In genomic region chr19:38375098-38375493, GRCh38 we compare ENCODE assay signal across 8 cellular contexts. TPM values are rescaled to one million over a fixed set of nuclear protein-coding genes. Genes with fewer than 3 reads are reported as not detected.
DNase-seq lines count a peak whose midpoint lies in the region; ATAC-seq, FAIRE-seq and TF ChIP-seq lines count a peak whose summit lies in the region.

No MANE protein-coding gene starts in this region.

- no peaks in the 10 kb centered on the region for H3K9me2 ChIP-seq in PC-3 (replicated peaks; ENCODE audit: low read length)

- ATAC-seq in PC-3 (no peak), GM19023 (IDR thresholded peaks at IDR 0.05; ENCODE audit: unreplicated experiment) (no peak), GM21390 (IDR thresholded peaks at IDR 0.05; ENCODE audit: unreplicated experiment) (no peak)

- dilution Hi-C loops in endothelial cell of umbilical vein (cut with MboI; ENCODE audit: extremely low pct_ligation_motif_present, low sequenced_read_pairs), result no loop called here

- intact Hi-C loops in PC-3 (cut with micrococcal nuclease) (loop anchor here (1.0 kb wide), 1 partner anchor 13 kb away; the partner anchor contains the start of genes GGN and SPRED3), endothelial cell of umbilical vein (cut with micrococcal nuclease) (loop anchor here (2.0 kb wide), 1 partner anchor 28 kb away; the partner anchor contains the start of gene FAM98C)

- H3K4me3 Mint-ChIP-seq in nephron progenitor cell, result peak overlapping the region; percentile 100

- H3K9ac ChIP-seq in PC-3 (ENCODE audit: low read length), result peak overlapping the region; percentile 97
- peak overlapping the region; percentile 95 for H3K9ac ChIP-seq in endothelial cell of umbilical vein (replicated peaks; ENCODE audit: extremely low read depth, insufficient read depth, low read length)

- peak; percentile 36 for DNase-seq in GF-D8 (lab: John Stamatoyannopoulos, UW)
- DNase-seq in PC-3, result no peak
- no peak for DNase-seq in endothelial cell of umbilical vein (ENCODE audit: low read depth, low spot score)
- DNase-seq in nephron progenitor cell, result no peak
- no peak for DNase-seq in NCI-H146 treated with DMSO at 0.1 percent for 48 hours (lab: John Stamatoyannopoulos, UW; ENCODE audit: unreplicated experiment)
- no peak for DNase-seq in NCI-H128 (lab: John Stamatoyannopoulos, UW; ENCODE audit: unreplicated experiment)

- H3K4me1 Mint-ChIP-seq in nephron progenitor cell, result peaks cover 29% of the 10 kb centered on the region

- BruUV-seq in PC-3 (replicated peaks; lab: Mats Ljungman, UMichigan) (TSS peak; percentile 46), endothelial cell of umbilical vein (replicated peaks; lab: Mats Ljungman, UMichigan) (no TSS peak)

- H3K4me2 ChIP-seq in PC-3 (ENCODE audit: low read length) (peak overlapping the region; percentile 98), endothelial cell of umbilical vein (ENCODE audit: insufficient read depth, low read length) (peak overlapping the region; percentile 93)

- peaks cover 8% of the 10 kb centered on the region; the same call in 1 of the 2 replicates for H3K36me3 ChIP-seq in PC-3 (ENCODE audit: low read depth, low read length)
- peaks cover 0 to 17% of the 10 kb centered on the region in 2 experiments for H3K36me3 ChIP-seq in endothelial cell of umbilical vein (ENCODE audit: control insufficient read depth in 2 of 2, extremely low read depth in 1 of 2, insufficient read depth in 2 of 2, low read length in 2 of 2)

- CTCF ChIA-PET in PC-3 (lab: Charles Lee) (no interaction called here), endothelial cell of umbilical vein (lab: Charles Lee) (interaction anchor here (1.4 to 1.6 kb wide), 2 partner anchors 10 to 13 kb away, joined by 8 to 14 read pairs; partner anchors contain the start of genes GGN and SPRED3)

- H3K79me2 ChIP-seq in PC-3 (ENCODE audit: low read length) (peaks cover 36% of the 10 kb centered on the region), endothelial cell of umbilical vein (ENCODE audit: control insufficient read depth, insufficient read depth, low read length) (peaks cover 27% of the 10 kb centered on the region)

- FAIRE-seq in endothelial cell of umbilical vein (lab: Jason Lieb, UNC), result peak; percentile 56

- H3K9me3 ChIP-seq in PC-3 (ENCODE audit: low read length), result no peaks in the 10 kb centered on the region
- no peaks in the 10 kb centered on the region for H3K9me3 ChIP-seq in endothelial cell of umbilical vein (replicated peaks; ENCODE audit: control insufficient read depth, insufficient read depth, low read length)

- H3F3A ChIP-seq in PC-3 (ENCODE audit: low read length, unreplicated experiment), result no peaks in the 10 kb centered on the region

- peak overlapping the region; percentile 69 for H2AFZ ChIP-seq in PC-3 (ENCODE audit: low read length)
- H2AFZ ChIP-seq in endothelial cell of umbilical vein (ENCODE audit: low read depth, low read length), result peak overlapping the region; percentile 91

- TF ChIP-seq POLR2A in endothelial cell of umbilical vein (IDR thresholded peaks at IDR 0.05; ENCODE audit: low read depth, low read length), result no peak

- no peaks in the 10 kb centered on the region for H3K9me1 ChIP-seq in endothelial cell of umbilical vein (replicated peaks; ENCODE audit: control insufficient read depth, extremely low read depth, insufficient read depth, low read length)

- H3K27ac Mint-ChIP-seq in nephron progenitor cell, result peak overlapping the region; percentile 77

- POLR2A ChIA-PET in PC-3 (lab: Charles Lee; ENCODE audit: unreplicated experiment) (interaction anchor here (1.7 kb wide), 1 partner anchor 13 kb away, joined by 17 read pairs; the partner anchor contains the start of gene GGN), endothelial cell of umbilical vein (lab: Charles Lee) (interaction anchor here (1.6 to 1.9 kb wide), 3 partner anchors 13 to 28 kb away, joined by 7 to 39 read pairs (median 9); partner anchors contain the start of genes FAM98C, GGN and SPRED3)

- H3K27me3 ChIP-seq in PC-3 (ENCODE audit: low read length) (no peaks in the 10 kb centered on the region), endothelial cell of umbilical vein (ENCODE audit: control insufficient read depth in 2 of 2, insufficient read depth in 2 of 2, low read length in 2 of 2) (peaks cover 2% of the 10 kb centered on the region in 2 experiments)

- H3K36me3 Mint-ChIP-seq in nephron progenitor cell (ENCODE audit: low read depth), result peaks cover 19% of the 10 kb centered on the region

- TF ChIP-seq CTCF in PC-3 (conservative IDR thresholded peaks at IDR 0.05; ENCODE audit: low read depth, low read length), result no peak
- no peak for TF ChIP-seq CTCF in endothelial cell of umbilical vein (IDR thresholded peaks at IDR 0.05; ENCODE audit: extremely low read depth in 1 of 2, insufficient read depth in 1 of 2, low read depth in 1 of 2, low read length in 2 of 2)
- no peak for TF ChIP-seq CTCF in nephron progenitor cell (IDR thresholded peaks at IDR 0.05)

- peaks cover 24% of the 10 kb centered on the region for H3K27me3 Mint-ChIP-seq in nephron progenitor cell (ENCODE audit: low read depth, poor library complexity)

- H3K4me1 ChIP-seq in PC-3 (ENCODE audit: insufficient read depth, low read length) (peaks cover 15% of the 10 kb centered on the region), endothelial cell of umbilical vein (ENCODE audit: control insufficient read depth, extremely low read depth, insufficient read depth, low read length) (peaks cover 14% of the 10 kb centered on the region)

- H3K4me3 ChIP-seq in PC-3 (ENCODE audit: low read length) (peak overlapping the region; percentile 84), endothelial cell of umbilical vein (replicated peaks in 1 of 3; ENCODE audit: insufficient read depth in 1 of 3, low read depth in 1 of 3, low read length in 3 of 3) (peak overlapping the region; percentile 70 to 86 (median 70))

- H3K9me3 Mint-ChIP-seq in nephron progenitor cell, result no peaks in the 10 kb centered on the region

- peak overlapping the region; percentile 64 for H3K27ac ChIP-seq in PC-3 (ENCODE audit: low read length)
- H3K27ac ChIP-seq in endothelial cell of umbilical vein (ENCODE audit: insufficient read depth, low read depth, low read length), result peak overlapping the region; percentile 87

- H4K20me1 ChIP-seq in PC-3 (ENCODE audit: low read length) (peaks cover 16% of the 10 kb centered on the region; the same call in 1 of the 2 replicates), endothelial cell of umbilical vein (replicated peaks; ENCODE audit: control insufficient read depth, extremely low read depth, insufficient read depth, low read length) (no peaks in the 10 kb centered on the region)

RNA-seq across cellular contexts. Expression of gene PSMD8, which starts 0.7 kb away (rescaled TPM):
- 290 and 367 TPM in 2 replicates for total RNA-seq in PC-3 (2014; rRNA removed)
- total RNA-seq in endothelial cell of umbilical vein, result 203 and 215 TPM in 2 replicates
- 543 and 714 TPM in 2 replicates for polyA plus RNA-seq in endothelial cell of umbilical vein
- 460 and 462 TPM in 2 replicates for polyA plus RNA-seq in endothelial cell of umbilical vein (2011; cell fraction: cytosol; rRNA removed)
- polyA plus RNA-seq in endothelial cell of umbilical vein (2011; cell fraction: nucleus; rRNA removed), result 162 and 183 TPM in 2 replicates
- polyA plus RNA-seq in endothelial cell of umbilical vein (2012), result 245 and 272 TPM in 2 replicates
- 310 and 321 TPM in 2 replicates for polyA minus RNA-seq in endothelial cell of umbilical vein
- polyA minus RNA-seq in endothelial cell of umbilical vein (2011; cell fraction: cytosol; rRNA and poly(A)+ RNA removed), result 81.4 TPM
- polyA minus RNA-seq in endothelial cell of umbilical vein (2011; cell fraction: nucleus; rRNA and poly(A)+ RNA removed), result 52.3 and 55.7 TPM in 2 replicates

RNA-seq across cellular contexts. Expression of gene GGN, which starts 12.7 kb away (rescaled TPM):
- 0.29 and 0.73 TPM in 2 replicates for total RNA-seq in PC-3 (2014; rRNA removed)
- total RNA-seq in endothelial cell of umbilical vein, result 0.88 and 1.5 TPM in 2 replicates
- polyA plus RNA-seq in endothelial cell of umbilical vein, result 0.39 and 0.73 TPM in 2 replicates
- polyA plus RNA-seq in endothelial cell of umbilical vein (2011; cell fraction: cytosol; rRNA removed), result 0.17 and 0.25 TPM in 2 replicates
- polyA plus RNA-seq in endothelial cell of umbilical vein (2011; cell fraction: nucleus; rRNA removed), result 0.32 and 0.36 TPM in 2 replicates
- polyA plus RNA-seq in endothelial cell of umbilical vein (2012), result 1.8 and 1.9 TPM in 2 replicates
- polyA minus RNA-seq in endothelial cell of umbilical vein, result not detected in 2 replicates
- not detected for polyA minus RNA-seq in endothelial cell of umbilical vein (2011; cell fraction: cytosol; rRNA and poly(A)+ RNA removed)
- 0.29 TPM in 1 of 2 replicates, not detected in the other for polyA minus RNA-seq in endothelial cell of umbilical vein (2011; cell fraction: nucleus; rRNA and poly(A)+ RNA removed)

RNA-seq across cellular contexts. Expression of gene SPRED3, which starts 13.4 kb away (rescaled TPM):
- total RNA-seq in PC-3 (2014; rRNA removed), result 3.1 and 4.1 TPM in 2 replicates
- total RNA-seq in endothelial cell of umbilical vein, result 13.5 and 15.7 TPM in 2 replicates
- polyA plus RNA-seq in endothelial cell of umbilical vein, result 5.7 and 7.0 TPM in 2 replicates
- 5.0 and 6.1 TPM in 2 replicates for polyA plus RNA-seq in endothelial cell of umbilical vein (2011; cell fraction: cytosol; rRNA removed)
- polyA plus RNA-seq in endothelial cell of umbilical vein (2011; cell fraction: nucleus; rRNA removed), result 20.2 and 21.0 TPM in 2 replicates
- polyA plus RNA-seq in endothelial cell of umbilical vein (2012), result 13.2 and 15.7 TPM in 2 replicates
- 5.6 and 7.1 TPM in 2 replicates for polyA minus RNA-seq in endothelial cell of umbilical vein
- 0.20 TPM for polyA minus RNA-seq in endothelial cell of umbilical vein (2011; cell fraction: cytosol; rRNA and poly(A)+ RNA removed)
- polyA minus RNA-seq in endothelial cell of umbilical vein (2011; cell fraction: nucleus; rRNA and poly(A)+ RNA removed), result 11.7 and 12.0 TPM in 2 replicates

RNA-seq across cellular contexts. Expression of gene FAM98C, which starts 27.8 kb away (rescaled TPM):
- 23.5 and 53.6 TPM in 2 replicates for total RNA-seq in PC-3 (2014; rRNA removed)
- total RNA-seq in endothelial cell of umbilical vein, result 13.0 and 15.4 TPM in 2 replicates
- polyA plus RNA-seq in endothelial cell of umbilical vein, result 12.6 and 16.5 TPM in 2 replicates
- polyA plus RNA-seq in endothelial cell of umbilical vein (2011; cell fraction: cytosol; rRNA removed), result 6.0 and 11.0 TPM in 2 replicates
- polyA plus RNA-seq in endothelial cell of umbilical vein (2011; cell fraction: nucleus; rRNA removed), result 22.4 and 24.8 TPM in 2 replicates
- 10.0 and 11.3 TPM in 2 replicates for polyA plus RNA-seq in endothelial cell of umbilical vein (2012)
- polyA minus RNA-seq in endothelial cell of umbilical vein, result 2.5 and 4.1 TPM in 2 replicates
- polyA minus RNA-seq in endothelial cell of umbilical vein (2011; cell fraction: cytosol; rRNA and poly(A)+ RNA removed), result 5.7 TPM
- polyA minus RNA-seq in endothelial cell of umbilical vein (2011; cell fraction: nucleus; rRNA and poly(A)+ RNA removed), result 3.5 and 5.0 TPM in 2 replicates

RNA-seq across cellular contexts. Expression of gene CATSPERG, which starts 39.5 kb away (rescaled TPM):
- total RNA-seq in PC-3 (2014; rRNA removed) (0.44 and 2.5 TPM in 2 replicates), endothelial cell of umbilical vein (2.2 and 4.2 TPM in 2 replicates)
- polyA plus RNA-seq in endothelial cell of umbilical vein, result 0.77 and 0.81 TPM in 2 replicates
- 0.42 and 0.44 TPM in 2 replicates for polyA plus RNA-seq in endothelial cell of umbilical vein (2011; cell fraction: cytosol; rRNA removed)
- 2.0 and 2.3 TPM in 2 replicates for polyA plus RNA-seq in endothelial cell of umbilical vein (2011; cell fraction: nucleus; rRNA removed)
- 0.60 and 0.64 TPM in 2 replicates for polyA plus RNA-seq in endothelial cell of umbilical vein (2012)
- polyA minus RNA-seq in endothelial cell of umbilical vein, result 2.7 and 3.5 TPM in 2 replicates
- not detected for polyA minus RNA-seq in endothelial cell of umbilical vein (2011; cell fraction: cytosol; rRNA and poly(A)+ RNA removed)
- polyA minus RNA-seq in endothelial cell of umbilical vein (2011; cell fraction: nucleus; rRNA and poly(A)+ RNA removed), result 2.6 and 3.1 TPM in 2 replicates
